ENCODE assay signal across 29 cellular contexts in genomic region chr1:227323956-227324267, GRCh38. TPM values are rescaled to one million over a fixed set of nuclear protein-coding genes. Genes with fewer than 3 reads are reported as not detected.
DNase-seq lines count a peak whose midpoint lies in the region; ATAC-seq, FAIRE-seq and TF ChIP-seq lines count a peak whose summit lies in the region.
"Had no signal": no experiment of that assay in that cellular context is flagged by ENCODE, and none has a peak within 500 bp of the region (broad histone marks: within the 10 kb centered on the region; RNA-seq: fewer than 3 reads in every experiment).

No MANE protein-coding gene starts in this region.

- TF ChIP-seq CTCF in MCF 10A (IDR thresholded peaks at IDR 0.05; ENCODE audit: unreplicated experiment) = no peak
- TF ChIP-seq CTCF in mammary epithelial cell (conservative IDR thresholded peaks at IDR 0.05 in 1 of 2, IDR thresholded peaks at IDR 0.05 in 1 of 2; ENCODE audit: extremely low read depth in 1 of 2, insufficient read depth in 1 of 2, low read depth in 1 of 2, low read length in 2 of 2) = no peak
- TF ChIP-seq CTCF in GM12878 (IDR thresholded peaks at IDR 0.05 in 2 of 3, conservative IDR thresholded peaks at IDR 0.05 in 1 of 3; ENCODE audit: control insufficient read depth in 2 of 3, extremely low read depth in 1 of 3, insufficient read depth in 1 of 3, low read depth in 3 of 3, low read length in 3 of 3) = no peak
- TF ChIP-seq CTCF in mucosa of descending colon (IDR thresholded peaks at IDR 0.05) = no peak

- peak; percentile 27 for DNase-seq in MCF 10A (ENCODE audit: unreplicated experiment)
- DNase-seq in mammary epithelial cell = no peak
- DNase-seq in GM12878 (ENCODE audit: low read depth, low spot score) = no peak
- peak in 2 of 3 donors; percentile 26 to 31 for DNase-seq in mucosa of descending colon
- DNase-seq in foreskin melanocyte = no peak
- DNase-seq in middle frontal gyrus (ENCODE audit: extremely low spot score, low spot score) = no peak
- DNase-seq in SIG-M5 (lab: John Stamatoyannopoulos, UW) = no peak
- DNase-seq: Caco-2; CD8-positive, alpha-beta T cell; DMS 273 treated with DMSO at 0.1 percent for 48 hours; DMS79; EL; GDM1; H7; KG1; NCI-H1048; NCI-H1417; NCI-H1694; NCI-H2029 treated with DMSO at 0.1 percent for 48 hours; NCI-H446 treated with DMSO at 0.1 percent for 48 hours; NCI-H69; SJCRH30 had no signal

- H3K79me2 ChIP-seq in mammary epithelial cell (ENCODE audit: insufficient read depth, low read length) = no peaks in the 10 kb centered on the region
- no peaks in the 10 kb centered on the region for H3K79me2 ChIP-seq in GM12878 (ENCODE audit: control insufficient read depth, insufficient read depth, low read length)

- no peak for TF ChIP-seq EP300 in GM12878 (IDR thresholded peaks at IDR 0.05; ENCODE audit: borderline replicate concordance in 1 of 2, control insufficient read depth in 1 of 2, low read depth in 2 of 2, low read length in 2 of 2)

- in situ Hi-C loops in mammary epithelial cell (cut with MboI; ENCODE audit: low sequenced_read_pairs in 2 of 2) = no loop called here
- in situ Hi-C loops in GM12878 (cut with MboI) = no loop called here

- dilution Hi-C loops in mammary epithelial cell (cut with HindIII; ENCODE audit: low sequenced_read_pairs) = no loop called here

- H3K27me3 ChIP-seq in mammary epithelial cell (ENCODE audit: insufficient read depth, low read length) = no peaks in the 10 kb centered on the region
- peaks cover 0 to 4% of the 10 kb centered on the region in 2 experiments; a peak in 3 of 4 replicates for H3K27me3 ChIP-seq in GM12878 (replicated peaks in 1 of 2; ENCODE audit: control insufficient read depth in 2 of 2, insufficient read depth in 2 of 2, low read length in 1 of 2)
- H3K27me3 ChIP-seq: SJCRH30 had no signal

- SMC1A ChIA-PET in GM12878 (lab: Charles Lee; ENCODE audit: uncharacterized antibody, unreplicated experiment) = no interaction called here

- no peaks in the 10 kb centered on the region for H4K20me1 ChIP-seq in mammary epithelial cell (ENCODE audit: insufficient read depth, low read length)
- no peaks in the 10 kb centered on the region for H4K20me1 ChIP-seq in GM12878 (ENCODE audit: control insufficient read depth, insufficient read depth)

- H3K36me3 ChIP-seq in mammary epithelial cell (ENCODE audit: insufficient read depth, low read length) (no peaks in the 10 kb centered on the region), GM12878 (ENCODE audit: control insufficient read depth in 2 of 2, insufficient read depth in 2 of 2, low read length in 1 of 2) (no peaks in the 10 kb centered on the region), mucosa of descending colon (ENCODE audit: low read depth) (no peaks in the 10 kb centered on the region)
- H3K36me3 ChIP-seq: SJCRH30 had no signal

- BruUV-seq in MCF 10A (replicated peaks; lab: Mats Ljungman, UMichigan) (no TSS peak), mammary epithelial cell (replicated peaks; lab: Mats Ljungman, UMichigan) (no TSS peak), GM12878 (replicated peaks; lab: Mats Ljungman, UMichigan) (no TSS peak)

- CTCF ChIA-PET in MCF 10A (lab: Yijun Ruan, JAX) (interaction anchor here (0.6 to 1.9 kb wide), 5 partner anchors 14 to 246 kb away, joined by 3 to 10 read pairs (median 4); no protein-coding TSS in a partner anchor), mammary epithelial cell (lab: Charles Lee; ENCODE audit: low non-redundant PET) (no interaction called here), GM12878 (lab: Yijun Ruan, JAX) (no interaction called here)

- ATAC-seq in GM12878 (no peak), mucosa of descending colon (no peak), GM18517 (IDR thresholded peaks at IDR 0.05; ENCODE audit: unreplicated experiment) (no peak)
- ATAC-seq: CD8-positive, alpha-beta T cell; SK-N-SH treated with all-trans-retinoic acid at 6 μM for 48 hours had no signal

- no peak overlapping the region for H3K27ac Mint-ChIP-seq in MCF 10A (ENCODE audit: low read depth, unreplicated experiment)
- H3K27ac Mint-ChIP-seq: B cell; CD8-positive, alpha-beta T cell had no signal

- TF ChIP-seq RAD21 in GM12878 (IDR thresholded peaks at IDR 0.05; ENCODE audit: insufficient read depth, low read depth, low read length) = no peak

- H2AFZ ChIP-seq in mammary epithelial cell (ENCODE audit: low read depth, low read length) = no peak overlapping the region
- H2AFZ ChIP-seq in GM12878 (ENCODE audit: control insufficient read depth, low read depth, low read length) = no peak overlapping the region

- H3K4me1 Mint-ChIP-seq in MCF 10A (ENCODE audit: insufficient read depth, unreplicated experiment) = peaks cover 17% of the 10 kb centered on the region

- H3K9me3 ChIP-seq in mammary epithelial cell (replicated peaks; ENCODE audit: insufficient read depth, low read length) (no peaks in the 10 kb centered on the region), GM12878 (replicated peaks; ENCODE audit: control insufficient read depth, insufficient read depth, low read length) (no peaks in the 10 kb centered on the region), mucosa of descending colon (no peaks in the 10 kb centered on the region)
- H3K9me3 ChIP-seq: Caco-2, SJCRH30 had no signal

- H3K4me2 ChIP-seq in mammary epithelial cell (ENCODE audit: insufficient read depth, low read depth, low read length) (no peak overlapping the region), GM12878 (ENCODE audit: control insufficient read depth, insufficient read depth) (no peak overlapping the region)

- H3K9ac ChIP-seq in mammary epithelial cell (ENCODE audit: insufficient read depth, low read length) (no peak overlapping the region), GM12878 (ENCODE audit: control insufficient read depth, insufficient read depth, low read length) (no peak overlapping the region)

- H3K27ac ChIP-seq in mammary epithelial cell (ENCODE audit: insufficient read depth, low read depth, low read length) (no peak overlapping the region), GM12878 (ENCODE audit: control insufficient read depth, insufficient read depth) (no peak overlapping the region)
- H3K27ac ChIP-seq: 22Rv1, C4-2B, SJCRH30 had no signal

- H3K27me3 Mint-ChIP-seq in MCF 10A (ENCODE audit: insufficient read depth, unreplicated experiment) = no peaks in the 10 kb centered on the region

- intact Hi-C loops in MCF 10A (cut with micrococcal nuclease) (no loop called here), mammary epithelial cell (cut with micrococcal nuclease) (no loop called here), GM12878 (cut with micrococcal nuclease; ENCODE audit: unreplicated experiment) (no loop called here), mucosa of descending colon (cut with DNase I, micrococcal nuclease) (no loop called here)

- H3K9me3 Mint-ChIP-seq in MCF 10A (ENCODE audit: unreplicated experiment) = no peaks in the 10 kb centered on the region

- no peaks in the 10 kb centered on the region for H3K36me3 Mint-ChIP-seq in MCF 10A (ENCODE audit: insufficient read depth, unreplicated experiment)
- H3K36me3 Mint-ChIP-seq: CD8-positive, alpha-beta T cell had no signal

- TF ChIP-seq POLR2A in GM12878 (IDR thresholded peaks at IDR 0.05; ENCODE audit: low read depth, low read length) = no peak

- POLR2A ChIA-PET in MCF 10A (lab: Yijun Ruan, JAX) (interaction anchor here (0.7 to 7.7 kb wide), 7 partner anchors 8 to 253 kb away, joined by 3 to 89 read pairs (median 3); no protein-coding TSS in a partner anchor), GM12878 (lab: Charles Lee) (no interaction called here)

- H3K4me3 ChIP-seq in mammary epithelial cell (replicated peaks in 1 of 3; ENCODE audit: insufficient read depth in 1 of 3, low read depth in 2 of 3, low read length in 3 of 3) = no peak overlapping the region
- H3K4me3 ChIP-seq in GM12878 = no peak overlapping the region
- H3K4me3 ChIP-seq in mucosa of descending colon = no peak overlapping the region
- H3K4me3 ChIP-seq: SJCRH30 had no signal

- RAD21 ChIA-PET in GM12878 (lab: Charles Lee; ENCODE audit: unreplicated experiment) = no interaction called here

- no peak for FAIRE-seq in GM12878 (lab: Jason Lieb, UNC)
- FAIRE-seq: GM12891, RCC 7860 had no signal

- no peaks in the 10 kb centered on the region for H3K4me1 ChIP-seq in mammary epithelial cell (ENCODE audit: insufficient read depth, low read length)
- no peaks in the 10 kb centered on the region for H3K4me1 ChIP-seq in GM12878 (ENCODE audit: control insufficient read depth, insufficient read depth, low read length)
- peaks cover 22% of the 10 kb centered on the region for H3K4me1 ChIP-seq in mucosa of descending colon (ENCODE audit: low read depth)
- H3K4me1 ChIP-seq: Caco-2 had no signal

- H3K4me3 Mint-ChIP-seq in MCF 10A (ENCODE audit: unreplicated experiment) = no peak overlapping the region
- H3K4me3 Mint-ChIP-seq: B cell; CD8-positive, alpha-beta T cell had no signal

TF ChIP-seq in GM12878, 131 proteins besides CTCF, POLR2A, EP300 and RAD21 (continues in another document):
- TF ChIP-seq ZZZ3 (IDR thresholded peaks at IDR 0.05; ENCODE audit: control insufficient read depth, insufficient read length, low read depth) = no peak

RNA-seq across cellular contexts. Expression of gene CDC42BPA, which starts 5.6 kb away (rescaled TPM):
- 88.8 and 102 TPM in 2 replicates for total RNA-seq in MCF 10A (2022)
- total RNA-seq in mammary epithelial cell = 10 to 100 TPM; 50.8 to 56.1 TPM
- polyA plus RNA-seq in mammary epithelial cell = 9.6 TPM
- polyA minus RNA-seq in mammary epithelial cell = 35.7 TPM
- 0.04 TPM in 1 of 2 replicates, not detected in the other for total RNA-seq in GM12878 (2013; cell fraction: nucleolus; rRNA removed)
- 0.06 and 0.33 TPM in 2 replicates for total RNA-seq in GM12878 (2014; rRNA removed)
- total RNA-seq in GM12878 (2014; rRNA removed; fragmentation: Illumina TruSeq; extraction: Trizol) = 0.04 and 0.05 TPM in 2 replicates
- total RNA-seq in GM12878 (2021) = 0.19 and 0.23 TPM in 2 replicates
- 0.10 TPM for polyA plus RNA-seq in GM12878 (2011; ENCODE audit: low read depth)
- polyA plus RNA-seq in GM12878 (2011; rRNA removed) = 0.52 and 0.66 TPM in 2 replicates
- polyA plus RNA-seq in GM12878 (2011; cell fraction: cytosol; rRNA removed) = 0.30 and 0.37 TPM in 2 replicates
- 0.67 TPM in 2 replicates for polyA plus RNA-seq in GM12878 (2011; cell fraction: nucleus; rRNA removed)
- polyA plus RNA-seq in GM12878 (2012) = 0.14 and 0.28 TPM in 2 replicates
- polyA plus RNA-seq in GM12878 (2014; fragmentation: Illumina TruSeq; extraction: Trizol) = 0.09 and 0.11 TPM in 2 replicates
- under 1 TPM; 0.02 to 0.13 TPM for polyA plus RNA-seq in GM12878 (2014; fragmentation: Nextera tagmentation; extraction: Ambion mirVana)
- polyA plus RNA-seq in GM12878 (2014; rRNA removed) = 0.06 and 0.12 TPM in 2 replicates
- under 1 TPM; 0.09 to 0.17 TPM for polyA plus RNA-seq in GM12878 (2016; fragmentation: Nextera tagmentation; extraction: Ambion mirVana)
- 0.82 and 2.7 TPM in 2 replicates for polyA minus RNA-seq in GM12878 (2011; rRNA and poly(A)+ RNA removed)
- 0.83 and 1.1 TPM in 2 replicates for polyA minus RNA-seq in GM12878 (2011; cell fraction: cytosol; rRNA and poly(A)+ RNA removed)
- polyA minus RNA-seq in GM12878 (2011; cell fraction: nucleus; rRNA and poly(A)+ RNA removed) = 1.2 and 3.1 TPM in 2 replicates
- 10 to 100 TPM; 32.6 to 70.7 (median 50.2) TPM for total RNA-seq in mucosa of descending colon

Comparison
In these comparisons a context has a peak if more than half of its experiments do, and no peak if none do; other contexts are left out.
1. DNase-seq: peak in MCF 10A (single experiment) and mucosa of descending colon (2 of 3); none in mammary epithelial cell (single experiment), GM12878 (single experiment), foreskin melanocyte (single experiment), middle frontal gyrus (single experiment) and SIG-M5 (single experiment).
2. RNA of gene CDC42BPA, which starts 5.6 kb away (total RNA-seq): 88.8 to 102 TPM in MCF 10A, 50.8 to 56.1 TPM in mammary epithelial cell and 32.6 to 70.7 TPM in mucosa of descending colon; 0.04 to 0.33 TPM in GM12878; every median in the first group is over 10 times any median in the second.